ENCODE assay signal across 7 cellular contexts in genomic region chr10:101337836-101338235, GRCh38.
"Had no signal": no experiment of that assay in that cellular context is flagged by ENCODE, and none has a peak within 500 bp of the region (broad histone marks: within the 10 kb centered on the region; RNA-seq: fewer than 3 reads in every experiment).

No MANE protein-coding gene starts in this region.

- H3K4me3 Mint-ChIP-seq: HFFc6 had no signal

- H3K4me1 ChIP-seq: HAP-1 had no signal

- H3K4me3 ChIP-seq: HAP-1, K562 had no signal

- DNase-seq: GOT3, H7, HFFc6, IMR-90 had no signal

- H3K27ac Mint-ChIP-seq: HFFc6 had no signal

- H3K9me3 ChIP-seq: HAP-1 had no signal

- FAIRE-seq: HTR-8/SVneo, K562 had no signal

- H3K9me3 Mint-ChIP-seq: HFFc6 had no signal

- H3K36me3 ChIP-seq: HAP-1 had no signal
